In the genomic region with DNA sequence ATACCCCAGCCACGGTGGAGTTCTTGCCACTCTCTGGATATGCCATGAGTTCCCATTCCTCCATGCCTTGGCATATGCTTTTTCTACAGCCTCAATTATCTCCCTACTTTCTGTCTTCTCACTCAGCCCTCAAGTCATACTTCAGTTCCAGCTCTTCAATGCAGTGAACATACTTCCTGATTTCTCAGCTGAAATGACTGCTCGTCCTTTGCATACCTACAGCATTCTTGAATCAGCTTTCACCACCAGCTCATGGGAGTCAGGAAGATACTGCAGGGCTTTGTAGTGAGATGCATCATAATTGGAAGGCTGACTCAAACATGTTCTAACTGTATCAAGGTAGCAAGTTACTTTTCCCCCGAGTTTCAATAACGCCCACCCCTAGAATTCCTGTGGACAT, we compare ENCODE assay signal across 15 cellular contexts.
DNase-seq lines count a peak whose midpoint lies in the region; FAIRE-seq and TF ChIP-seq lines count a peak whose summit lies in the region.
"Had no signal": no experiment of that assay in that cellular context is flagged by ENCODE, and none has a peak within 500 bp of the region (broad histone marks: within the 10 kb centered on the region; RNA-seq: fewer than 3 reads in every experiment).

No MANE protein-coding gene starts in this region.

- TF ChIP-seq CTCF in astrocyte of the spinal cord (IDR thresholded peaks at IDR 0.05; ENCODE audit: low read depth, low read length) (no peak), osteoblast (IDR thresholded peaks at IDR 0.05; ENCODE audit: extremely low read depth, low read depth, low read length) (no peak)

- peak overlapping the region; percentile 47 for H3K27ac ChIP-seq in osteoblast (ENCODE audit: low read depth, low read length)
- H3K27ac ChIP-seq: psoas muscle had no signal

- no peak overlapping the region for H2AFZ ChIP-seq in osteoblast (ENCODE audit: low read length)

- H4K20me1 ChIP-seq in osteoblast (ENCODE audit: insufficient read depth, low read length): no peaks in the 10 kb centered on the region

- no peak overlapping the region for H3K4me2 ChIP-seq in osteoblast (ENCODE audit: insufficient read depth, low read length)

- no peak for FAIRE-seq in RCC 7860 (lab: Jason Lieb, UNC)

- H3K9me3 ChIP-seq in osteoblast (ENCODE audit: low read depth, low read length): no peaks in the 10 kb centered on the region
- H3K9me3 ChIP-seq: psoas muscle had no signal

- in situ Hi-C loops in astrocyte of the spinal cord (cut with HindIII; ENCODE audit: low sequenced_read_pairs): no loop called here

- H3K36me3 ChIP-seq in osteoblast (ENCODE audit: insufficient read depth, low read length): peaks cover 6% of the 10 kb centered on the region

- DNase-seq in GM03348 (ENCODE audit: low spot score): peak; percentile 29
- DNase-seq in HS-5 (ENCODE audit: low read depth): peak; percentile 9
- DNase-seq in astrocyte of the spinal cord (ENCODE audit: low read depth, low spot score): peak; percentile 62
- peak; percentile 79 for DNase-seq in osteoblast (ENCODE audit: insufficient read length, low spot score, missing footprints)
- no peak for DNase-seq in NCI-H2171 treated with DMSO at 0.1 percent for 48 hours (lab: John Stamatoyannopoulos, UW)
- no peak for DNase-seq in RCC 7860 (ENCODE audit: low spot score)
- DNase-seq in activated naive CD4-positive, alpha-beta T cell treated with anti-CD3 and anti-CD28 coated beads, Interleukin-2, amount 50 U/mL, for 16 hours: no peak
- DNase-seq in activated CD8-positive, alpha-beta memory T cell treated with anti-CD3 and anti-CD28 coated beads, Interleukin-2, amount 50 U/mL, for 4 hours: no peak
- DNase-seq: activated CD8-positive, alpha-beta memory T cell treated with anti-CD3 and anti-CD28 coated beads, Interleukin-2, amount 10 ng/mL, durations not matched to agents 7 days and 5 days; C1 segment of cervical spinal cord; GDM1; NCI-H446; psoas muscle; Right ventricle myocardium superior; stimulated activated naive B cell treated with anti-CD40 and anti-IgM and Interleukin-4, amounts not matched to agents 10 μg/mL and 1 μg/mL and 100 μg/mL, for 72 hours had no signal

- H3K4me3 ChIP-seq in astrocyte of the spinal cord (ENCODE audit: low read depth, low read length) (no peak overlapping the region), osteoblast (ENCODE audit: insufficient read depth, low read length) (no peak overlapping the region)
- H3K4me3 ChIP-seq: psoas muscle had no signal

- peaks cover 70% of the 10 kb centered on the region for H3K79me2 ChIP-seq in osteoblast (ENCODE audit: insufficient read depth, low read length)

- peaks cover 15% of the 10 kb centered on the region for H3K4me1 ChIP-seq in osteoblast (ENCODE audit: insufficient read depth, low read length)

- H3K27me3 ChIP-seq in osteoblast (ENCODE audit: insufficient read depth, low read length): no peaks in the 10 kb centered on the region

Comparison
In these comparisons a context has a peak if more than half of its experiments do, and no peak if none do; other contexts are left out.
1. DNase-seq: peak in GM03348 (single experiment), HS-5 (single experiment), astrocyte of the spinal cord (single experiment) and osteoblast (single experiment); none in NCI-H2171 treated with DMSO at 0.1 percent for 48 hours (single experiment), RCC 7860 (single experiment), activated naive CD4-positive, alpha-beta T cell treated with anti-CD3 and anti-CD28 coated beads, Interleukin-2, amount 50 U/mL, for 16 hours (single experiment) and activated CD8-positive, alpha-beta memory T cell treated with anti-CD3 and anti-CD28 coated beads, Interleukin-2, amount 50 U/mL, for 4 hours (single experiment).